Comparison of ENCODE assay signal across 37 cellular contexts in the genomic region with DNA sequence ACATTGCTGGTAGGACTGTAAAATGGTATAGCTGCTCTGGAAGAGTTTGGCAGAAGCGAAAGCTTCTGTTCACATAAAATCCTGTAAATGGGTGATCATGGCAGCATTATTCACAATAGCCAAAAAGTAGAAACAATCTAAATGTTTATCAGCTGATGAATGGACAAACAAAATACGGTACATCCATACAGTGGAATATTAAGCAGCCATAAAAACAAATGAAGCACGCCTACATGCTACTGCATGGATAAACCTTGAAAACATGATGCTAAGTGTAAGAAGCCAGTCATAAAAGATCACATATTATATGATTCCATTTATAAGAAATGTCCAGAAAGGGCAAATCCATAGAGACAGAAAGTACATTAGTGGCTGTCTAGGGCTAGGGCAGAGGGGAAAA. TPM values are rescaled to one million over a fixed set of nuclear protein-coding genes. Genes with fewer than 3 reads are reported as not detected.
"Had no signal": no experiment of that assay in that cellular context is flagged by ENCODE, and none has a peak within 500 bp of the region (broad histone marks: within the 10 kb centered on the region; RNA-seq: fewer than 3 reads in every experiment).

No MANE protein-coding gene starts in this region.

- H3K27ac ChIP-seq: adrenal gland, ascending aorta, body of pancreas, brain microvascular endothelial cell, breast epithelium, cardiac muscle cell had no signal

- FAIRE-seq: astrocyte, bronchial epithelial cell had no signal

- H3K36me3 ChIP-seq: breast epithelium had no signal

- H3K4me3 ChIP-seq: adrenal gland, ascending aorta, body of pancreas, breast epithelium, cardiac muscle cell had no signal

- ATAC-seq: activated naive CD4-positive, alpha-beta T cell treated with anti-CD3 and anti-CD28 coated beads, Interleukin-2, amount 50 U/mL, for 72 hours; activated naive CD8-positive, alpha-beta T cell treated with anti-CD3 and anti-CD28 coated beads, Interleukin-2, amount 50 U/mL, for 24 hours; activated T-cell treated with anti-CD3 and anti-CD28 coated beads, Interleukin-2, amount 50 U/mL, for 4 hours; activated T-cell treated with anti-CD3 and anti-CD28 coated beads, Interleukin-2, amount 50 U/mL, for 72 hours; activated T-helper 17 cell treated with anti-CD3 and anti-CD28 coated beads, Interleukin-2, amount 50 U/mL, for 72 hours; body of pancreas had no signal

- H3K27me3 ChIP-seq: adrenal gland, ascending aorta, body of pancreas, brain microvascular endothelial cell, breast epithelium, cardiac muscle cell had no signal

- H3K4me1 ChIP-seq: adrenal gland, ascending aorta, breast epithelium had no signal

- DNase-seq: activated effector memory CD4-positive, alpha-beta T cell treated with anti-CD3 and anti-CD28 coated beads, Interleukin-2, amount 50 U/mL, for 16 hours; activated effector memory CD4-positive, alpha-beta T cell treated with Interleukin-2 at 50 U/mL for 16 hours; activated gamma-delta T cell; activated gamma-delta T cell treated with Interleukin-2 at 50 U/mL for 16 hours; activated naive CD4-positive, alpha-beta T cell; activated naive CD4-positive, alpha-beta T cell treated with anti-CD3 and anti-CD28 coated beads for 36 hours; activated naive CD4-positive, alpha-beta T cell treated with anti-CD3 and anti-CD28 coated beads, Interleukin-2, amount 10 ng/mL, durations not matched to agents 7 days and 5 days; activated naive CD4-positive, alpha-beta T cell treated with anti-CD3 and anti-CD28 coated beads, Interleukin-2, amount 50 U/mL, for 16 hours; activated naive CD4-positive, alpha-beta T cell treated with Interleukin-2 at 50 U/mL for 16 hours; activated naive CD8-positive, alpha-beta T cell treated with anti-CD3 and anti-CD28 coated beads for 36 hours; activated naive CD8-positive, alpha-beta T cell treated with anti-CD3 and anti-CD28 coated beads, Interleukin-2, amount 10 ng/mL, durations not matched to agents 7 days and 5 days; activated naive CD8-positive, alpha-beta T cell treated with anti-CD3 and anti-CD28 coated beads, Interleukin-2, amount 50 U/mL, for 24 hours; activated T-cell treated with anti-CD3 and anti-CD28 coated beads, Interleukin-2, amount 50 U/mL, for 24 hours; activated T-cell treated with anti-CD3 and anti-CD28 coated beads, Interleukin-2, amount 50 U/mL, for 4 hours; activated T-cell treated with anti-CD3 and anti-CD28 coated beads, Interleukin-2, amount 50 U/mL, for 48 hours; activated T-cell treated with anti-CD3 and anti-CD28 coated beads, Interleukin-2, amount 50 U/mL, for 72 hours; adrenal gland; amniotic stem cell; amygdala; anterior cingulate cortex; aorta; body of pancreas; brain microvascular endothelial cell; caudate nucleus; central memory CD4-positive, alpha-beta T cell; cerebellar nuclear complex had no signal

- H3K9me3 ChIP-seq: adrenal gland, ascending aorta, body of pancreas, breast epithelium had no signal

RNA-seq across cellular contexts. Expression of a gene that starts 52.0 kb away (rescaled TPM):
- total RNA-seq: activated naive CD4-positive, alpha-beta T cell treated with anti-CD3 and anti-CD28 coated beads for 36 hours; activated naive CD4-positive, alpha-beta T cell treated with anti-CD3 and anti-CD28 coated beads, Interleukin-2, amount 50 U/mL, for 72 hours; activated naive CD8-positive, alpha-beta T cell treated with anti-CD3 and anti-CD28 coated beads for 36 hours; activated naive CD8-positive, alpha-beta T cell treated with anti-CD3 and anti-CD28 coated beads, Interleukin-2, amount 10 ng/mL, durations not matched to agents 7 days and 5 days; activated T-cell treated with anti-CD3 and anti-CD28 coated beads, Interleukin-2, amount 50 U/mL, for 72 hours; activated T-helper 1 cell treated with anti-CD3 and anti-CD28 coated beads, Interleukin-12 subunit alpha, Interleukin-12 subunit beta, Interleukin-2, Interleukin-4 antibody, amounts not matched to agents 30 ng/mL and 10 ng/mL and 1 ng/mL, durations not matched to agents 14 hours and 24 hours and 36 hours; activated T-helper 17 cell treated with anti-CD3 and anti-CD28 coated beads, Interleukin-2, amount 50 U/mL, for 72 hours; activated T-helper 2 cell treated with anti-CD3 and anti-CD28 coated beads, Interferon-gamma antibody, Interleukin-2, Interleukin-4, amounts not matched to agents 10 μg/mL and 5 μg/mL and 100 μg/mL, durations not matched to agents 14 hours and 24 hours and 36 hours; astrocyte; body of pancreas; bronchial epithelial cell; cardiac muscle cell; cardiac septum; chondrocyte had no signal
- polyA plus RNA-seq: aorta had no signal
